In the genomic region with DNA sequence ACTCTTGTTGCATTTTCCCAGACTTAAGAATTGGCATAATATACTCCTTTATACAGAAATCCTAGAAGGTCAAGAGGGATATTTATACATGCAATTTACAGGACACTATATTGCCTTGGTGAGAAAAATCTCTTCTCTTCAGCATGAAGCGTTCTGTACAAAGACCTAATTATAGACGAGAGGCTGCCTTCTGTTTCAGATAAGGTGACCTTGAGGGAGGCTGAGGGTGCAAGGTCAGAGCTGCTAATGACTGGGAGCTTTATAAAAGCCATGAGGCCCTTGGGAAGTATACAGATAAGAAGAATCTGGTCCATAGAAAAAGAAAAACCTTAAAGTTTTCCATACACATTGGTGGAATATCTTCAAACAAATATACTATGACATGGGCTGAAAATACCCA, we compare ENCODE assay signal across 23 cellular contexts.
DNase-seq lines count a peak whose midpoint lies in the region; ATAC-seq and TF ChIP-seq lines count a peak whose summit lies in the region.
"Had no signal": no experiment of that assay in that cellular context is flagged by ENCODE, and none has a peak within 500 bp of the region (broad histone marks: within the 10 kb centered on the region; RNA-seq: fewer than 3 reads in every experiment).

No MANE protein-coding gene starts in this region.

- DNase-seq in Right ventricle myocardium inferior (ENCODE audit: missing footprints) (no peak), right atrium auricular region (ENCODE audit: low spot score) (no peak), SK-MEL-5 (ENCODE audit: low read depth, low spot score) (peak; percentile 28), heart right ventricle (peak in 1 of 2 donors; percentile 15), gastrocnemius medialis (no peak), brain microvascular endothelial cell (no peak), HFFc6 (no peak), A673 (ENCODE audit: low spot score) (no peak)
- DNase-seq: ACHN; AML-193; BE2C; CD4-positive, alpha-beta T cell; CD8-positive, alpha-beta memory T cell; DMS 273 treated with DMSO at 0.1 percent for 48 hours; DMS53; DMS79 treated with DMSO at 0.1 percent for 48 hours; GF-D8; H9 had no signal

- H3K4me1 ChIP-seq in right atrium auricular region, result peaks cover 0 to 3% of the 10 kb centered on the region in 2 donors
- peaks cover 0 to 22% (median 4%) of the 10 kb centered on the region in 9 donors for H3K4me1 ChIP-seq in heart right ventricle
- H3K4me1 ChIP-seq in gastrocnemius medialis, result peaks cover 19 to 20% of the 10 kb centered on the region in 2 donors
- H3K4me1 ChIP-seq in A673 (ENCODE audit: insufficient read depth, low read length, poor library complexity, severe bottlenecking), result no peaks in the 10 kb centered on the region
- H3K4me1 ChIP-seq: BE2C; BLaER1 treated with 17β-estradiol and CSF1 and Interleukin-3, amounts not matched to agents 10 nM and 100 nM had no signal

- no peaks in the 10 kb centered on the region for H3K4me1 Mint-ChIP-seq in HFFc6 (ENCODE audit: low read depth)
- H3K4me1 Mint-ChIP-seq: CD14-positive monocyte; CD8-positive, alpha-beta memory T cell; GM23338 had no signal

- CTCF ChIA-PET in A673 (lab: Charles Lee), result no interaction called here

- TF ChIP-seq CTCF in right atrium auricular region (IDR thresholded peaks at IDR 0.05), result no peak
- TF ChIP-seq CTCF in heart right ventricle (IDR thresholded peaks at IDR 0.05), result no peak
- no peak for TF ChIP-seq CTCF in gastrocnemius medialis (IDR thresholded peaks at IDR 0.05 in 4 of 5, conservative IDR thresholded peaks at IDR 0.05 in 1 of 5)
- TF ChIP-seq CTCF in brain microvascular endothelial cell (IDR thresholded peaks at IDR 0.05; ENCODE audit: low read depth, low read length, missing control alignments), result no peak
- TF ChIP-seq CTCF in HFFc6 (IDR thresholded peaks at IDR 0.05), result no peak
- TF ChIP-seq CTCF in A673 (conservative IDR thresholded peaks at IDR 0.05; ENCODE audit: low read depth, low read length), result no peak

- intact Hi-C loops in Right ventricle myocardium inferior (cut with DNase I) (no loop called here), heart right ventricle (cut with DNase I) (loop anchor here in 1 of 10 donors (5.0 kb wide), 1 partner anchor 153 kb away; no protein-coding TSS in a partner anchor), gastrocnemius medialis (cut with DNase I; ENCODE audit: low total_unique reads) (no loop called here), A673 (cut with micrococcal nuclease; ENCODE audit: unreplicated experiment) (no loop called here)

- ATAC-seq in Right ventricle myocardium inferior, result peak; percentile 70
- ATAC-seq in heart right ventricle, result peak in 6 of 8 donors; percentile 54 to 75 (median 70)
- ATAC-seq in gastrocnemius medialis, result no peak
- ATAC-seq: GM23338, HCT116 had no signal

- no peak overlapping the region for H3K4me3 Mint-ChIP-seq in HFFc6
- H3K4me3 Mint-ChIP-seq: CD14-positive monocyte; CD4-positive, alpha-beta T cell; CD8-positive, alpha-beta memory T cell; GM23338; H9 had no signal

- H3K36me3 Mint-ChIP-seq in HFFc6 (ENCODE audit: low read depth), result no peaks in the 10 kb centered on the region
- H3K36me3 Mint-ChIP-seq: CD14-positive monocyte; CD8-positive, alpha-beta memory T cell had no signal

- no peaks in the 10 kb centered on the region for H3K9me3 ChIP-seq in right atrium auricular region
- no peaks in the 10 kb centered on the region for H3K9me3 ChIP-seq in heart right ventricle
- H3K9me3 ChIP-seq in gastrocnemius medialis, result no peaks in the 10 kb centered on the region
- no peaks in the 10 kb centered on the region for H3K9me3 ChIP-seq in A673 (ENCODE audit: low read depth, low read length, poor library complexity, severe bottlenecking)
- H3K9me3 ChIP-seq: BE2C had no signal

- H3K27me3 ChIP-seq in right atrium auricular region (no peaks in the 10 kb centered on the region), heart right ventricle (no peaks in the 10 kb centered on the region), gastrocnemius medialis (no peaks in the 10 kb centered on the region), brain microvascular endothelial cell (replicated peaks) (no peaks in the 10 kb centered on the region), A673 (replicated peaks; ENCODE audit: insufficient read depth, low read depth, low read length, poor library complexity) (no peaks in the 10 kb centered on the region)
- H3K27me3 ChIP-seq: BE2C; BLaER1 treated with 17β-estradiol and CSF1 and Interleukin-3, amounts not matched to agents 10 nM and 100 nM had no signal

- H3K27ac ChIP-seq in right atrium auricular region (no peak overlapping the region), heart right ventricle (peak overlapping the region in 5 of 10 donors; percentile 16 to 64 (median 56)), gastrocnemius medialis (peak overlapping the region; percentile 83 to 91 (median 88)), brain microvascular endothelial cell (no peak overlapping the region), A673 (ENCODE audit: low read depth, low read length, poor library complexity, severe bottlenecking) (no peak overlapping the region)
- H3K27ac ChIP-seq: 22Rv1; BLaER1 treated with 17β-estradiol and CSF1 and Interleukin-3, amounts not matched to agents 10 nM and 100 nM had no signal

- no peaks in the 10 kb centered on the region for H3K9me3 Mint-ChIP-seq in HFFc6

- in situ Hi-C loops in SK-MEL-5 (cut with HindIII; ENCODE audit: low pct_unique_long_range_greater_than_20kb, low sequenced_read_pairs) (no loop called here), gastrocnemius medialis (cut with MboI; ENCODE audit: low sequenced_read_pairs in 4 of 4) (loop anchor here in 1 of 4 donors (25.0 kb wide), 1 partner anchor 98 kb away; no protein-coding TSS in a partner anchor), brain microvascular endothelial cell (cut with HindIII; ENCODE audit: low pct_ligation_motif_present, low sequenced_read_pairs) (no loop called here)

- H3K27ac Mint-ChIP-seq in HFFc6, result no peak overlapping the region
- H3K27ac Mint-ChIP-seq: CD14-positive monocyte; CD4-positive, alpha-beta T cell; CD8-positive, alpha-beta memory T cell; GM23338; H9 had no signal

- 17 to 19% methylated on average over 2 of the region's 2 CpGs for WGBS in heart right ventricle, 2 donors

- no peak overlapping the region for H3K4me3 ChIP-seq in right atrium auricular region
- no peak overlapping the region for H3K4me3 ChIP-seq in heart right ventricle
- no peak overlapping the region for H3K4me3 ChIP-seq in gastrocnemius medialis
- no peak overlapping the region for H3K4me3 ChIP-seq in brain microvascular endothelial cell (ENCODE audit: low read depth, low read length)
- H3K4me3 ChIP-seq in A673 (ENCODE audit: low read depth, low read length, poor library complexity, severe bottlenecking), result no peak overlapping the region
- H3K4me3 ChIP-seq: BLaER1 treated with 17β-estradiol and CSF1 and Interleukin-3, amounts not matched to agents 10 nM and 100 nM; GM23338 had no signal

- no TSS peak for BruUV-seq in A673 (replicated peaks; lab: Mats Ljungman, UMichigan)

- H3K27me3 Mint-ChIP-seq in HFFc6 (ENCODE audit: insufficient read depth), result peaks cover 4% of the 10 kb centered on the region
- H3K27me3 Mint-ChIP-seq: CD4-positive, alpha-beta T cell; CD8-positive, alpha-beta memory T cell had no signal

- POLR2A ChIA-PET in A673 (lab: Charles Lee; ENCODE audit: low non-redundant PET), result no interaction called here

- TF ChIP-seq POLR2A in gastrocnemius medialis (IDR thresholded peaks at IDR 0.05), result no peak

- H3K36me3 ChIP-seq in right atrium auricular region (no peaks in the 10 kb centered on the region), heart right ventricle (no peaks in the 10 kb centered on the region), gastrocnemius medialis (no peaks in the 10 kb centered on the region), brain microvascular endothelial cell (replicated peaks) (no peaks in the 10 kb centered on the region), A673 (ENCODE audit: insufficient read depth, low read length, poor library complexity, severe bottlenecking) (no peaks in the 10 kb centered on the region)
- H3K36me3 ChIP-seq: BE2C; BLaER1 treated with 17β-estradiol and CSF1 and Interleukin-3, amounts not matched to agents 10 nM and 100 nM had no signal

Comparison
In these comparisons a context has a peak if more than half of its experiments do, and no peak if none do; other contexts are left out.
1. ATAC-seq: peak in Right ventricle myocardium inferior (single experiment) and heart right ventricle (6 of 8); none in gastrocnemius medialis (0 of 2).
2. H3K27ac ChIP-seq: peak in gastrocnemius medialis (4 of 4); none in right atrium auricular region (0 of 2), brain microvascular endothelial cell (single experiment) and A673 (single experiment).